22 cellular contexts compared by ENCODE assay signal in the genomic region with DNA sequence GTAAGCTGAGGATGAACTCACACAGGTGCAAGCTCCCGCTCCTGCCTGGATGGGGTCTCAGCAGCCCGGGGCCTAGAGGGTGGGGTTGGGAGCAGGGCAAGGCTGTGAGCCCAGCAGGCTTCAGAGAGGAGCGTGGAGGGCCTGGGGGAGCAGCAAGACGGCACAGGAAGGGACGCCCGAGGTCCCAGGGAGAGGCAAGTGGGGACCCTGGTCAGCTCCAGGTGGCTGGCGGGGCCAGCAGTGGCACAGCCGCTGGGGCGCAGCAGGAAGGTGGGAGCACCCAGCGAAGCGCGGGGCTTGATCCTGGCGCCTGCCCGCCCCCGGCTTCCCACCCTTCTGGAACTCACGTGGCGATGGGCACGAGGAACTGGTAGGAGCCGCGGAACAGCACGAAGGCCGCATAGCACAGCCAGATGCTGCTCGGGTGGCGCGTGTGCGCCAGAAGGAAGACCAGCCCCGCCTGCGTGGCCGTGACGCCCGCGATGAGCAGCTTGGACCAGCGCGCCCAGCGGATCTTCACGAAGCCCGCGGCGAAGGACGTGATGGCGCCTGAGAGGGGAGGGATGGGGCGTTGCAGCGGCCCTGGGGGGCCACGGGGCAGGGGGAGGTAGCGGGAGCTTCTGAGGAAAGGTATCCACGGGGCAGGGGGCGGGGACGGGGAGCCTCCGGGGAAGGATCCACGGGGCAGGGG. TPM values are rescaled to one million over a fixed set of nuclear protein-coding genes. Genes with fewer than 3 reads are reported as not detected.
DNase-seq lines count a peak whose midpoint lies in the region; ATAC-seq and TF ChIP-seq lines count a peak whose summit lies in the region.
"Had no signal": no experiment of that assay in that cellular context is flagged by ENCODE, and none has a peak within 500 bp of the region (broad histone marks: within the 10 kb centered on the region; RNA-seq: fewer than 3 reads in every experiment).

No MANE protein-coding gene starts in this region.

- DNase-seq in activated CD8-positive, alpha-beta memory T cell treated with anti-CD3 and anti-CD28 coated beads for 24 hours: peak; percentile 40
- DNase-seq in activated CD8-positive, alpha-beta memory T cell treated with anti-CD3 and anti-CD28 coated beads, Interleukin-2, amount 10 ng/mL, durations not matched to agents 7 days and 5 days: no peak
- DNase-seq in Right ventricle myocardium superior (peak; percentile 34), lower lobe of right lung (peak; percentile 39), transverse colon (peak; percentile 3), esophagus squamous epithelium (lab: John Stamatoyannopoulos, UW) (no peak)
- DNase-seq in activated T-cell treated with anti-CD3 and anti-CD28 coated beads, Interleukin-2, amount 50 U/mL, for 48 hours: no peak
- DNase-seq: 8988T; activated CD8-positive, alpha-beta T cell treated with anti-CD3 and anti-CD28 coated beads for 36 hours; colonic mucosa; NCI-H1105 treated with DMSO at 0.1 percent for 48 hours; NCI-H510A treated with DMSO at 0.1 percent for 48 hours; NK-92 treated with Interleukin-12 subunit alpha and Interleukin-12 subunit beta, amount 100 ng/mL, for 24 hours had no signal

- H3K4me3 Mint-ChIP-seq in activated CD8-positive, alpha-beta memory T cell treated with anti-CD3 and anti-CD28 coated beads, Interleukin-2, amount 10 ng/mL, durations not matched to agents 7 days and 5 days: no peak overlapping the region
- H3K4me3 Mint-ChIP-seq: activated CD8-positive, alpha-beta T cell treated with anti-CD3 and anti-CD28 coated beads for 36 hours; activated naive CD8-positive, alpha-beta T cell; activated T-helper 1 cell treated with anti-CD3 and anti-CD28 coated beads, Interleukin-12 subunit alpha, Interleukin-12 subunit beta, Interleukin-2, Interleukin-4 antibody, amounts not matched to agents 30 ng/mL and 10 ng/mL and 1 ng/mL, durations not matched to agents 14 hours and 24 hours and 36 hours; B cell; brain; stimulated activated naive CD8-positive, alpha-beta T cell treated with anti-CD3 and anti-CD28 coated beads, Interleukin-15, Interleukin-2, amounts not matched to agents 100 ng/mL and 50 ng/mL, for 24 hours had no signal

- H3K4me1 ChIP-seq in lower lobe of right lung (peaks cover 28% of the 10 kb centered on the region), transverse colon (peaks cover 8 to 33% (median 27%) of the 10 kb centered on the region in 4 donors), esophagus squamous epithelium (peaks cover 0 to 9% (median 0%) of the 10 kb centered on the region in 3 donors)
- H3K4me1 ChIP-seq: Caco-2 had no signal

- peaks cover 13% of the 10 kb centered on the region for H3K4me1 Mint-ChIP-seq in activated CD8-positive, alpha-beta memory T cell treated with anti-CD3 and anti-CD28 coated beads, Interleukin-2, amount 10 ng/mL, durations not matched to agents 7 days and 5 days

- H3K27me3 Mint-ChIP-seq in activated CD8-positive, alpha-beta memory T cell treated with anti-CD3 and anti-CD28 coated beads, Interleukin-2, amount 10 ng/mL, durations not matched to agents 7 days and 5 days: no peaks in the 10 kb centered on the region
- H3K27me3 Mint-ChIP-seq: activated CD8-positive, alpha-beta T cell treated with anti-CD3 and anti-CD28 coated beads for 36 hours; activated naive CD8-positive, alpha-beta T cell; B cell; brain; stimulated activated naive CD8-positive, alpha-beta T cell treated with anti-CD3 and anti-CD28 coated beads, Interleukin-15, Interleukin-2, amounts not matched to agents 100 ng/mL and 50 ng/mL, for 24 hours had no signal

- TF ChIP-seq POLR2A in transverse colon (IDR thresholded peaks at IDR 0.05) (no peak), esophagus squamous epithelium (IDR thresholded peaks at IDR 0.05) (no peak)

- CTCF ChIA-PET in activated CD8-positive, alpha-beta memory T cell treated with anti-CD3 and anti-CD28 coated beads, Interleukin-2, amount 10 ng/mL, durations not matched to agents 7 days and 5 days (lab: Charles Lee): no interaction called here

- TF ChIP-seq CTCF in lower lobe of right lung (IDR thresholded peaks at IDR 0.05) (no peak), transverse colon (IDR thresholded peaks at IDR 0.05) (no peak), esophagus squamous epithelium (IDR thresholded peaks at IDR 0.05) (no peak)

- H3K27me3 ChIP-seq in lower lobe of right lung (ENCODE audit: low read depth) (no peaks in the 10 kb centered on the region), transverse colon (no peaks in the 10 kb centered on the region), esophagus squamous epithelium (no peaks in the 10 kb centered on the region)
- H3K27me3 ChIP-seq: colonic mucosa, heart right ventricle, upper lobe of left lung had no signal

- TF ChIP-seq EP300 in transverse colon (IDR thresholded peaks at IDR 0.05; ENCODE audit: low read depth): no peak

- H3K4me3 ChIP-seq in lower lobe of right lung (no peak overlapping the region), transverse colon (no peak overlapping the region), esophagus squamous epithelium (no peak overlapping the region)
- H3K4me3 ChIP-seq: colonic mucosa, heart right ventricle, upper lobe of left lung had no signal

- 96 to 100% methylated on average over 3 to 46 of the region's 50 CpGs for WGBS in transverse colon (ENCODE audit: low coverage in 1 of 2), 2 donors
- 92 to 94% methylated on average over 9 to 13 of the region's 50 CpGs for WGBS in esophagus squamous epithelium, 2 donors

- intact Hi-C loops in Right ventricle myocardium superior (cut with DNase I): no loop called here
- intact Hi-C loops in lower lobe of right lung (cut with DNase I): no loop called here
- intact Hi-C loops in transverse colon (cut with DNase I; ENCODE audit: low total_unique reads): no loop called here
- intact Hi-C loops in esophagus squamous epithelium (cut with DNase I): no loop called here

- H3K27ac ChIP-seq in lower lobe of right lung (no peak overlapping the region), transverse colon (no peak overlapping the region), esophagus squamous epithelium (no peak overlapping the region)
- H3K27ac ChIP-seq: colonic mucosa, heart right ventricle had no signal

- H3K36me3 Mint-ChIP-seq in activated CD8-positive, alpha-beta memory T cell treated with anti-CD3 and anti-CD28 coated beads, Interleukin-2, amount 10 ng/mL, durations not matched to agents 7 days and 5 days: peaks cover 24% of the 10 kb centered on the region
- H3K36me3 Mint-ChIP-seq: activated naive CD8-positive, alpha-beta T cell had no signal

- H3K9me3 ChIP-seq in lower lobe of right lung (no peaks in the 10 kb centered on the region), transverse colon (no peaks in the 10 kb centered on the region), esophagus squamous epithelium (no peaks in the 10 kb centered on the region)
- H3K9me3 ChIP-seq: Caco-2, colonic mucosa, heart right ventricle, upper lobe of left lung had no signal

- H3K27ac Mint-ChIP-seq in activated CD8-positive, alpha-beta memory T cell treated with anti-CD3 and anti-CD28 coated beads, Interleukin-2, amount 10 ng/mL, durations not matched to agents 7 days and 5 days: no peak overlapping the region
- H3K27ac Mint-ChIP-seq: activated CD8-positive, alpha-beta T cell treated with anti-CD3 and anti-CD28 coated beads for 36 hours; activated naive CD8-positive, alpha-beta T cell; activated T-helper 1 cell treated with anti-CD3 and anti-CD28 coated beads, Interleukin-12 subunit alpha, Interleukin-12 subunit beta, Interleukin-2, Interleukin-4 antibody, amounts not matched to agents 30 ng/mL and 10 ng/mL and 1 ng/mL, durations not matched to agents 14 hours and 24 hours and 36 hours; B cell; brain; stimulated activated naive CD8-positive, alpha-beta T cell treated with anti-CD3 and anti-CD28 coated beads, Interleukin-15, Interleukin-2, amounts not matched to agents 100 ng/mL and 50 ng/mL, for 24 hours had no signal

- in situ Hi-C loops in transverse colon (cut with MboI; ENCODE audit: low pct_ligation_motif_present in 1 of 4, low pct_unique_long_range_greater_than_20kb in 1 of 4, low sequenced_read_pairs in 3 of 4): no loop called here

- ATAC-seq in activated CD8-positive, alpha-beta memory T cell treated with anti-CD3 and anti-CD28 coated beads, Interleukin-2, amount 10 ng/mL, durations not matched to agents 7 days and 5 days: no peak
- ATAC-seq in Right ventricle myocardium superior (ENCODE audit: poor library complexity) (no peak), lower lobe of right lung (no peak), HG03457 (IDR thresholded peaks at IDR 0.05; ENCODE audit: unreplicated experiment) (no peak)
- ATAC-seq: activated CD8-positive, alpha-beta T cell treated with anti-CD3 and anti-CD28 coated beads for 36 hours; heart right ventricle had no signal

- H3K36me3 ChIP-seq in lower lobe of right lung: peaks cover 12% of the 10 kb centered on the region
- H3K36me3 ChIP-seq in transverse colon: no peaks in the 10 kb centered on the region
- peaks cover 0 to 13% (median 0%) of the 10 kb centered on the region in 3 donors for H3K36me3 ChIP-seq in esophagus squamous epithelium
- H3K36me3 ChIP-seq: colonic mucosa had no signal

- H3K9me3 Mint-ChIP-seq in activated CD8-positive, alpha-beta memory T cell treated with anti-CD3 and anti-CD28 coated beads, Interleukin-2, amount 10 ng/mL, durations not matched to agents 7 days and 5 days (ENCODE audit: low read depth): no peaks in the 10 kb centered on the region
- H3K9me3 Mint-ChIP-seq: activated CD8-positive, alpha-beta T cell treated with anti-CD3 and anti-CD28 coated beads for 36 hours; activated T-helper 1 cell treated with anti-CD3 and anti-CD28 coated beads, Interleukin-12 subunit alpha, Interleukin-12 subunit beta, Interleukin-2, Interleukin-4 antibody, amounts not matched to agents 30 ng/mL and 10 ng/mL and 1 ng/mL, durations not matched to agents 14 hours and 24 hours and 36 hours; brain; stimulated activated naive CD8-positive, alpha-beta T cell treated with anti-CD3 and anti-CD28 coated beads, Interleukin-15, Interleukin-2, amounts not matched to agents 100 ng/mL and 50 ng/mL, for 24 hours had no signal

RNA-seq across cellular contexts. Expression of a gene that starts 11.7 kb away (rescaled TPM):
- 10 to 100 TPM; 53.2 to 60.2 TPM for total RNA-seq in activated CD8-positive, alpha-beta memory T cell treated with anti-CD3 and anti-CD28 coated beads, Interleukin-2, amount 10 ng/mL, durations not matched to agents 7 days and 5 days
- total RNA-seq in Right ventricle myocardium superior (6.9 TPM), lower lobe of right lung (50.7 TPM), transverse colon (10 to 100 TPM in 3 of 4 donors, 1 to 10 TPM in 1; 8.3 to 24.1 (median 17.3) TPM), esophagus squamous epithelium (1 to 10 TPM; 1.6 to 4.6 (median 2.9) TPM)

Comparison
In these comparisons a context has a peak if more than half of its experiments do, and no peak if none do; other contexts are left out.
1. DNase-seq: peak in activated CD8-positive, alpha-beta memory T cell treated with anti-CD3 and anti-CD28 coated beads for 24 hours (single experiment), Right ventricle myocardium superior (single experiment), lower lobe of right lung (single experiment) and transverse colon (single experiment); none in activated CD8-positive, alpha-beta memory T cell treated with anti-CD3 and anti-CD28 coated beads, Interleukin-2, amount 10 ng/mL, durations not matched to agents 7 days and 5 days (single experiment), activated T-cell treated with anti-CD3 and anti-CD28 coated beads, Interleukin-2, amount 50 U/mL, for 48 hours (0 of 2) and esophagus squamous epithelium (single experiment).